In genomic region chr3:14396293-14396692, GRCh38 we compare ENCODE assay signal across 1 cellular context.
TF ChIP-seq lines count a peak whose summit lies in the region.

No MANE protein-coding gene starts in this region.

TF ChIP-seq in IMR-90, 13 proteins besides CTCF, POLR2A, EP300 and RAD21:
- TF ChIP-seq CEBPB (IDR thresholded peaks at IDR 0.05; ENCODE audit: low read depth, low read length) (no peak), ELK1 (IDR thresholded peaks at IDR 0.05; ENCODE audit: borderline replicate concordance, low read depth, low read length) (no peak)
TF ChIP-seq in IMR-90: peak in this region for 0.
